25 cellular contexts compared by ENCODE assay signal in genomic region chr11:41053894-41054293, GRCh38.
"Had no signal": no experiment of that assay in that cellular context is flagged by ENCODE, and none has a peak within 500 bp of the region (broad histone marks: within the 10 kb centered on the region; RNA-seq: fewer than 3 reads in every experiment).

No MANE protein-coding gene starts in this region.

- H3K4me1 ChIP-seq: esophagus squamous epithelium, pancreas, tibial artery, upper lobe of left lung, vagina had no signal

- H3K4me3 Mint-ChIP-seq: immature natural killer cell; naive B cell; nephron; stimulated activated effector memory CD8-positive, alpha-beta T cell treated with anti-CD3 and anti-CD28 coated beads, Interleukin-12 subunit alpha, Interleukin-12 subunit beta, amount 100 ng/mL, for 72 hours; stimulated activated naive CD8-positive, alpha-beta T cell treated with anti-CD3 and anti-CD28 coated beads, Interleukin-15, Interleukin-2, amounts not matched to agents 100 ng/mL and 50 ng/mL, for 24 hours had no signal

- H3K9me3 Mint-ChIP-seq: nephron had no signal

- H3K27ac ChIP-seq: dorsolateral prefrontal cortex, pancreas, tibial artery, upper lobe of left lung, vagina had no signal

- H3K36me3 ChIP-seq: esophagus squamous epithelium, pancreas, tibial artery, upper lobe of left lung, vagina had no signal

- H3K4me3 ChIP-seq: dorsolateral prefrontal cortex, esophagus squamous epithelium, lung, pancreas, tibial artery, upper lobe of left lung, vagina had no signal

- H3K27me3 ChIP-seq: dorsolateral prefrontal cortex, esophagus squamous epithelium, pancreas, tibial artery, upper lobe of left lung, vagina had no signal

- H3K9me3 ChIP-seq: esophagus squamous epithelium, pancreas, tibial artery, vagina had no signal

- H3K4me1 Mint-ChIP-seq: immature natural killer cell; naive B cell; nephron; stimulated activated effector memory CD8-positive, alpha-beta T cell treated with anti-CD3 and anti-CD28 coated beads, Interleukin-12 subunit alpha, Interleukin-12 subunit beta, amount 100 ng/mL, for 72 hours had no signal

- DNase-seq: cortex of kidney; dorsolateral prefrontal cortex; effector CD8-positive, alpha-beta T cell; esophagus squamous epithelium; foreskin fibroblast; immature natural killer cell; kidney; left cardiac atrium; left ventricle myocardium superior; mesendoderm; naive B cell; occipital lobe; pancreas; right cardiac atrium; small intestine; stimulated activated CD4-positive, alpha-beta T cell treated with anti-CD3 and anti-CD28 coated beads, Interleukin-4, amount 100 ng/mL, for 1 hour; stimulated activated CD8-positive, alpha-beta memory T cell treated with anti-CD3 and anti-CD28 coated beads, Interleukin-4, amount 100 ng/mL, for 48 hours; tibial artery; upper lobe of left lung had no signal

- H3K27ac Mint-ChIP-seq: immature natural killer cell; naive B cell; nephron; progenitor cell of endocrine pancreas; stimulated activated effector memory CD8-positive, alpha-beta T cell treated with anti-CD3 and anti-CD28 coated beads, Interleukin-12 subunit alpha, Interleukin-12 subunit beta, amount 100 ng/mL, for 72 hours; stimulated activated naive CD8-positive, alpha-beta T cell treated with anti-CD3 and anti-CD28 coated beads, Interleukin-15, Interleukin-2, amounts not matched to agents 100 ng/mL and 50 ng/mL, for 24 hours had no signal

- H3K36me3 Mint-ChIP-seq: immature natural killer cell; naive B cell; stimulated activated effector memory CD8-positive, alpha-beta T cell treated with anti-CD3 and anti-CD28 coated beads, Interleukin-12 subunit alpha, Interleukin-12 subunit beta, amount 100 ng/mL, for 72 hours had no signal

- H3K27me3 Mint-ChIP-seq: naive B cell; progenitor cell of endocrine pancreas; stimulated activated naive CD8-positive, alpha-beta T cell treated with anti-CD3 and anti-CD28 coated beads, Interleukin-15, Interleukin-2, amounts not matched to agents 100 ng/mL and 50 ng/mL, for 24 hours had no signal

- ATAC-seq: left cardiac atrium; left ventricle myocardium superior; pancreas; right cardiac atrium; stimulated activated effector memory CD8-positive, alpha-beta T cell treated with anti-CD3 and anti-CD28 coated beads, Interleukin-12 subunit alpha, Interleukin-12 subunit beta, amount 100 ng/mL, for 72 hours had no signal
